Comparison of ENCODE assay signal across 8 cellular contexts in genomic region chr5:150412319-150413175, GRCh38. TPM values are rescaled to one million over a fixed set of nuclear protein-coding genes. Genes with fewer than 3 reads are reported as not detected.
DNase-seq lines count a peak whose midpoint lies in the region; ATAC-seq, FAIRE-seq and TF ChIP-seq lines count a peak whose summit lies in the region.

CD74 (minus strand) TSS chr5:150412910; CDS start chr5:150412749, 161 bp downstream.

- intact Hi-C loops in T-helper 2 cell treated with Interferon-gamma antibody and Interleukin-4, amounts not matched to agents 100 ng/mL and 5 ng/mL, for 36 hours (cut with micrococcal nuclease): loop anchor here (1.0 to 5.0 kb wide), 9 partner anchors 24 to 1055 kb away; partner anchors contain the start of genes CCDC69, GM2A, HMGXB3 and PCYOX1L

- 74% methylated on average over 19 of the region's 20 CpGs for WGBS in A549 (ENCODE audit: missing lambda C conversion rate)
- 56% methylated on average over 20 of the region's 20 CpGs for WGBS in smooth muscle cell (ENCODE audit: low lambda C conversion rate)

- no peak for TF ChIP-seq RAD21 in A549 (conservative IDR thresholded peaks at IDR 0.05 in 1 of 2, IDR thresholded peaks at IDR 0.05 in 1 of 2)

- H3K27ac ChIP-seq in A549 (no peak within 1 kb of the TSS), smooth muscle cell (ENCODE audit: low read depth) (no peak within 1 kb of the TSS)

- no peak for FAIRE-seq in A549 (lab: Jason Lieb, UNC)

- ATAC-seq in A549: peak in 1 of 2 experiments; percentile 34; a peak in 3 of 6 replicates
- ATAC-seq in HG03442 (IDR thresholded peaks at IDR 0.05; ENCODE audit: unreplicated experiment): peak; percentile 74

- POLR2A ChIA-PET in A549 (lab: Yijun Ruan, JAX): no interaction called here

- H3K79me2 ChIP-seq in smooth muscle cell (ENCODE audit: low read depth): no peaks in the 10 kb centered on the region

- no peaks in the 10 kb centered on the region for H4K20me1 ChIP-seq in smooth muscle cell (ENCODE audit: low read depth)

- H3K9ac ChIP-seq in iPS-15b (ENCODE audit: low read depth, low read length): no peak within 1 kb of the TSS
- H3K9ac ChIP-seq in smooth muscle cell (ENCODE audit: low read depth): no peak within 1 kb of the TSS

- H3K9me3 ChIP-seq in A549 (no peaks in the 10 kb centered on the region), iPS-15b (ENCODE audit: control insufficient read depth, insufficient read depth, low read length) (no peaks in the 10 kb centered on the region), smooth muscle cell (replicated peaks; ENCODE audit: low read depth) (no peaks in the 10 kb centered on the region)

- no peak within 1 kb of the TSS for H3K4me2 ChIP-seq in A549
- H3K4me2 ChIP-seq in smooth muscle cell: peak within 1 kb of the TSS; percentile 77

- H2AFZ ChIP-seq in smooth muscle cell (ENCODE audit: low read depth): peak within 1 kb of the TSS; percentile 56

- TF ChIP-seq CTCF in A549 (IDR thresholded peaks at IDR 0.05) (no peak), smooth muscle cell (IDR thresholded peaks at IDR 0.05; ENCODE audit: borderline replicate concordance, insufficient read depth, poor library complexity, severe bottlenecking) (no peak)

- TF ChIP-seq POLR2A in A549 (IDR thresholded peaks at IDR 0.05; ENCODE audit: low read length) (no peak), GM19193 (IDR thresholded peaks at IDR 0.05; ENCODE audit: extremely low read depth, insufficient read depth, insufficient read length) (peak; percentile 100)

- DNase-seq in A549 (ENCODE audit: low read depth in 1 of 2, low spot score in 1 of 2) (no peak), anterior cingulate cortex (lab: John Stamatoyannopoulos, UW) (peak in 51 of 58 donors; percentile 13 to 86 (median 59)), smooth muscle cell (lab: John Stamatoyannopoulos, UW; ENCODE audit: unreplicated experiment) (no peak), NCI-H748 (lab: John Stamatoyannopoulos, UW; ENCODE audit: unreplicated experiment) (no peak)

- CTCF ChIA-PET in A549 (lab: Yijun Ruan, JAX): interaction anchor here (0.5 to 1.2 kb wide), 2 partner anchors 282 to 451 kb away, joined by 3 read pairs; no protein-coding TSS in a partner anchor

- H3K4me1 ChIP-seq in A549 (peaks cover 4% of the 10 kb centered on the region), iPS-15b (ENCODE audit: control insufficient read depth, insufficient read depth, low read length) (peaks cover 19% of the 10 kb centered on the region), smooth muscle cell (ENCODE audit: low read depth) (peaks cover 9% of the 10 kb centered on the region)

- no peaks in the 10 kb centered on the region for H3K36me3 ChIP-seq in iPS-15b (ENCODE audit: control insufficient read depth, insufficient read depth, low read length)
- H3K36me3 ChIP-seq in smooth muscle cell (ENCODE audit: low read depth): no peaks in the 10 kb centered on the region

- TF ChIP-seq EP300 in A549 (IDR thresholded peaks at IDR 0.05): no peak

- H3K27me3 ChIP-seq in iPS-15b (ENCODE audit: control insufficient read depth, insufficient read depth, low read length): no peaks in the 10 kb centered on the region
- H3K27me3 ChIP-seq in smooth muscle cell (ENCODE audit: low read depth): no peaks in the 10 kb centered on the region

- H3F3A ChIP-seq in smooth muscle cell (ENCODE audit: low read depth): no peaks in the 10 kb centered on the region

- no peak within 1 kb of the TSS for H3K4me3 ChIP-seq in A549
- peak within 1 kb of the TSS; percentile 61 for H3K4me3 ChIP-seq in iPS-15b (ENCODE audit: low read depth, low read length)
- peak within 1 kb of the TSS; percentile 39 for H3K4me3 ChIP-seq in smooth muscle cell

TF ChIP-seq in A549, 52 proteins besides CTCF, POLR2A, EP300 and RAD21:
- TF ChIP-seq ZFP36 (IDR thresholded peaks at IDR 0.05; ENCODE audit: borderline replicate concordance, partially characterized antibody) (no peak), RFX5 (IDR thresholded peaks at IDR 0.05) (peak; percentile 98)

RNA-seq across cellular contexts. Expression of gene CD74, which starts in this region (rescaled TPM):
- not detected in 2 replicates for polyA plus RNA-seq in A549 (2011; rRNA removed)
- polyA plus RNA-seq in A549 (2012; cell fraction: cytosol; rRNA removed): 0.06 and 0.19 TPM in 2 replicates
- 0.11 TPM in 1 of 2 replicates, not detected in the other for polyA plus RNA-seq in A549 (2012; cell fraction: nucleus; rRNA removed)
- polyA plus RNA-seq in A549 (2017; fragmentation: RNase III; extraction: RNeasy Plus Mini Kit Qiagen cat#74134 plus additional on column Dnase treatment): not detected in 3 replicates
- polyA minus RNA-seq in A549 (2011; rRNA and poly(A)+ RNA removed): not detected in 2 replicates
- total RNA-seq in T-helper 2 cell treated with Interferon-gamma antibody and Interleukin-4, amounts not matched to agents 100 ng/mL and 5 ng/mL, for 36 hours: 624 and 634 TPM in 2 replicates
- 0.90 and 2.7 TPM in 2 replicates for total RNA-seq in smooth muscle cell
- polyA plus RNA-seq in smooth muscle cell: 3.9 and 9.3 TPM in 2 replicates

Comparison
In these comparisons a context has a peak if more than half of its experiments do, and no peak if none do; other contexts are left out.
1. RNA of gene CD74 (total RNA-seq): 624 to 634 TPM in T-helper 2 cell treated with Interferon-gamma antibody and Interleukin-4, amounts not matched to agents 100 ng/mL and 5 ng/mL, for 36 hours; 0.90 to 2.7 TPM in smooth muscle cell; every median in the first group is over 100 times any median in the second.
2. DNase-seq: peak in anterior cingulate cortex (51 of 58); none in A549 (0 of 2), smooth muscle cell (single experiment) and NCI-H748 (single experiment).